Comparison of ENCODE assay signal across 10 cellular contexts in genomic region chr3:192409838-192410683, GRCh38.
A peak's percentile ranks its signal among the peaks of the same experiment; 100 is the strongest.
DNase-seq lines count a peak whose midpoint lies in the region; ATAC-seq and TF ChIP-seq lines count a peak whose summit lies in the region.
"Had no signal": no experiment of that assay in that cellular context is flagged by ENCODE, and none has a peak within 500 bp of the region (broad histone marks: within the 10 kb centered on the region; RNA-seq: fewer than 3 reads in every experiment).

No MANE protein-coding gene starts in this region.

- no peak overlapping the region for H3K27ac Mint-ChIP-seq in neural crest cell (ENCODE audit: unreplicated experiment)
- H3K27ac Mint-ChIP-seq: dendritic cell treated with granulocyte-macrophage colony-stimulating factor and Interleukin-4, amounts not matched to agents 40 ng/mL and 50 ng/mL, for 4 days; IgD-negative memory B cell had no signal

- WGBS in esophagus, 2 donors: 3 to 4% methylated on average over 30 to 53 of the region's 53 CpGs

- peaks cover 13% of the 10 kb centered on the region for H3K4me1 Mint-ChIP-seq in neural crest cell

- H3K36me3 Mint-ChIP-seq in neural crest cell (ENCODE audit: low read depth): no peaks in the 10 kb centered on the region

- H3K36me3 ChIP-seq in esophagus (ENCODE audit: control insufficient read depth in 2 of 2, insufficient read depth in 2 of 2, low read length in 1 of 2): no peaks in the 10 kb centered on the region

- H3K4me3 ChIP-seq in esophagus (ENCODE audit: low read depth in 1 of 2, low read length in 2 of 2): peak overlapping the region; percentile 44 to 56

- H3K9me3 Mint-ChIP-seq in neural crest cell: no peaks in the 10 kb centered on the region
- H3K9me3 Mint-ChIP-seq: dendritic cell treated with granulocyte-macrophage colony-stimulating factor and Interleukin-4, amounts not matched to agents 40 ng/mL and 50 ng/mL, for 4 days had no signal

- peaks cover 75% of the 10 kb centered on the region for H3K27me3 Mint-ChIP-seq in neural crest cell (ENCODE audit: low read depth)

- no peaks in the 10 kb centered on the region for H3K9me3 ChIP-seq in esophagus (ENCODE audit: control insufficient read depth in 2 of 2, insufficient read depth in 1 of 2, low read depth in 1 of 2, low read length in 1 of 2)

- H3K4me3 Mint-ChIP-seq in neural crest cell: peak overlapping the region; percentile 83
- H3K4me3 Mint-ChIP-seq: dendritic cell treated with granulocyte-macrophage colony-stimulating factor and Interleukin-4, amounts not matched to agents 40 ng/mL and 50 ng/mL, for 4 days had no signal

- DNase-seq in NCI-H146 treated with DMSO at 0.1 percent for 48 hours (lab: John Stamatoyannopoulos, UW; ENCODE audit: unreplicated experiment) (peak; percentile 61), neural crest cell (ENCODE audit: low read depth, low spot score) (peak; percentile 22), OCI-M2 (lab: John Stamatoyannopoulos, UW; ENCODE audit: unreplicated experiment) (no peak), mesenteric fat pad (ENCODE audit: low spot score) (no peak)

- peaks cover 5% of the 10 kb centered on the region in 2 donors for H3K4me1 ChIP-seq in esophagus (ENCODE audit: control insufficient read depth in 2 of 2, insufficient read depth in 2 of 2, low read length in 1 of 2)

- H3K27ac ChIP-seq in esophagus (ENCODE audit: low read depth in 2 of 2, low read length in 1 of 2): peak overlapping the region in 1 of 2 donors; percentile 24

- peaks cover 0 to 19% of the 10 kb centered on the region in 2 donors for H3K27me3 ChIP-seq in esophagus (ENCODE audit: control insufficient read depth in 1 of 2, insufficient read depth in 2 of 2, low read length in 2 of 2)

- ATAC-seq in GM19372 (IDR thresholded peaks at IDR 0.05; ENCODE audit: low read depth, unreplicated experiment): peak; percentile 28
- ATAC-seq in HG02571 (IDR thresholded peaks at IDR 0.05; ENCODE audit: unreplicated experiment): no peak
- no peak for ATAC-seq in GM21390 (IDR thresholded peaks at IDR 0.05; ENCODE audit: unreplicated experiment)

- no peak for TF ChIP-seq CTCF in neural crest cell (conservative IDR thresholded peaks at IDR 0.05)

Comparison
In these comparisons a context has a peak if more than half of its experiments do, and no peak if none do; other contexts are left out.
1. DNase-seq: peak in NCI-H146 treated with DMSO at 0.1 percent for 48 hours (single experiment) and neural crest cell (single experiment); none in OCI-M2 (single experiment) and mesenteric fat pad (single experiment).